In genomic region chr17:47789611-47790520, GRCh38 we compare ENCODE assay signal across 8 cellular contexts. TPM values are rescaled to one million over a fixed set of nuclear protein-coding genes. Genes with fewer than 3 reads are reported as not detected.
DNase-seq lines count a peak whose midpoint lies in the region; ATAC-seq and TF ChIP-seq lines count a peak whose summit lies in the region.

No MANE protein-coding gene starts in this region.

- H3K27ac ChIP-seq in endodermal cell (ENCODE audit: low read depth, low read length) (no peak overlapping the region), mesodermal cell (ENCODE audit: low read depth, low read length, severe bottlenecking) (no peak overlapping the region)

- no peaks in the 10 kb centered on the region for H3K4me1 ChIP-seq in endodermal cell (ENCODE audit: control insufficient read depth, insufficient read depth, low read length)
- H3K4me1 ChIP-seq in mesodermal cell (ENCODE audit: control insufficient read depth, insufficient read depth, low read length, poor library complexity, severe bottlenecking): peaks cover 5% of the 10 kb centered on the region

- CTCF ChIA-PET in GM10248 (lab: Yijun Ruan, JAX): interaction anchor here (0.6 to 1.2 kb wide), 8 partner anchors 9 to 126 kb away, joined by 3 to 9 read pairs (median 4); no protein-coding TSS in a partner anchor

- peak overlapping the region; percentile 45 for H3K4me3 Mint-ChIP-seq in endodermal cell

- no peaks in the 10 kb centered on the region for H3K9me3 ChIP-seq in endodermal cell (ENCODE audit: control insufficient read depth, low read length)
- no peaks in the 10 kb centered on the region for H3K9me3 ChIP-seq in mesodermal cell (ENCODE audit: control insufficient read depth, low read length)

- peaks cover 2% of the 10 kb centered on the region for H3K4me1 Mint-ChIP-seq in endodermal cell

- H3K27me3 Mint-ChIP-seq in endodermal cell (ENCODE audit: insufficient read depth): peaks cover 88% of the 10 kb centered on the region

- 2 to 3% methylated on average over 19 to 69 of the region's 69 CpGs for WGBS in endodermal cell (ENCODE audit: insufficient coverage in 1 of 2, insufficient read length in 1 of 2), 2 experiments
- WGBS in mesodermal cell (ENCODE audit: insufficient coverage in 2 of 2), 2 experiments: 1 to 4% methylated on average over 55 to 59 of the region's 69 CpGs

- no peak overlapping the region for H3K27ac Mint-ChIP-seq in endodermal cell

- TF ChIP-seq CTCF in GM10248 (IDR thresholded peaks at IDR 0.05; ENCODE audit: control extremely low read depth, extremely low read depth, low read depth, missing control alignments) (peak; percentile 77), endodermal cell (conservative IDR thresholded peaks at IDR 0.05) (peak; percentile 69)

- peak; percentile 79 for DNase-seq in GM10248 (ENCODE audit: extremely low spot score)
- peak; percentile 74 to 84 for DNase-seq in NCI-H2081 (lab: John Stamatoyannopoulos, UW)
- DNase-seq in activated CD4-positive, alpha-beta T cell treated with anti-CD3 and anti-CD28 coated beads, Interleukin-2, amount 50 U/mL, for 4 hours: peak; percentile 27 to 31
- DNase-seq in endodermal cell: peak; percentile 92
- DNase-seq in stimulated activated CD8-positive, alpha-beta memory T cell treated with anti-CD3 and anti-CD28 coated beads, Interleukin-4, amount 100 ng/mL, for 24 hours (ENCODE audit: low read depth): peak; percentile 47

- ATAC-seq in GM18517 (IDR thresholded peaks at IDR 0.05; ENCODE audit: unreplicated experiment) (no peak), HG03521 (IDR thresholded peaks at IDR 0.05; ENCODE audit: unreplicated experiment) (no peak)

- H3K9me3 Mint-ChIP-seq in endodermal cell: no peaks in the 10 kb centered on the region

- H3K36me3 Mint-ChIP-seq in endodermal cell (ENCODE audit: low read depth): no peaks in the 10 kb centered on the region

- peak overlapping the region; percentile 70 for H3K4me3 ChIP-seq in endodermal cell (ENCODE audit: low read length)
- H3K4me3 ChIP-seq in mesodermal cell (ENCODE audit: extremely low read depth, insufficient read depth, low read length, poor library complexity, severe bottlenecking): peak overlapping the region; percentile 33

- H3K36me3 ChIP-seq in endodermal cell (ENCODE audit: control insufficient read depth, insufficient read depth, low read length) (no peaks in the 10 kb centered on the region), mesodermal cell (ENCODE audit: control insufficient read depth, insufficient read depth, low read length) (no peaks in the 10 kb centered on the region)

- H3K27me3 ChIP-seq in endodermal cell (ENCODE audit: control insufficient read depth, insufficient read depth, low read length, poor library complexity, severe bottlenecking): peaks cover 98% of the 10 kb centered on the region

- H3K9ac ChIP-seq in endodermal cell (ENCODE audit: extremely low read depth, low read length, poor library complexity, severe bottlenecking): no peak overlapping the region

- POLR2A ChIA-PET in GM10248 (lab: Yijun Ruan, JAX): no interaction called here

RNA-seq across cellular contexts. Expression of gene OSBPL7, which starts 31.7 kb away (rescaled TPM):
- 10 to 100 TPM; 11.4 to 15.5 TPM for total RNA-seq in endodermal cell
- 15.6 TPM for polyA plus RNA-seq in endodermal cell (2013, experiment 1 of 2)
- 11.0 TPM for polyA plus RNA-seq in endodermal cell (2013, experiment 2 of 2)
- 13.1 TPM for polyA plus RNA-seq in mesodermal cell (2013, experiment 1 of 2)
- polyA plus RNA-seq in mesodermal cell (2013, experiment 2 of 2): 11.7 TPM

RNA-seq across cellular contexts. Expression of gene MRPL10, which starts 41.5 kb away (rescaled TPM):
- total RNA-seq in endodermal cell: 10 to 100 TPM; 56.3 to 65.3 TPM
- polyA plus RNA-seq in endodermal cell (2013, experiment 1 of 2): 85.0 TPM
- polyA plus RNA-seq in endodermal cell (2013, experiment 2 of 2): 67.6 TPM
- 77.2 TPM for polyA plus RNA-seq in mesodermal cell (2013, experiment 1 of 2)
- 79.2 TPM for polyA plus RNA-seq in mesodermal cell (2013, experiment 2 of 2)

RNA-seq across cellular contexts. Expression of gene LRRC46, which starts 41.6 kb away (rescaled TPM):
- under 1 TPM; 0.73 to 0.82 TPM for total RNA-seq in endodermal cell
- 1.2 TPM for polyA plus RNA-seq in endodermal cell (2013, experiment 1 of 2)
- 1.5 TPM for polyA plus RNA-seq in endodermal cell (2013, experiment 2 of 2)
- polyA plus RNA-seq in mesodermal cell (2013, experiment 1 of 2): 0.52 TPM
- polyA plus RNA-seq in mesodermal cell (2013, experiment 2 of 2): 0.35 TPM

RNA-seq across cellular contexts. Expression of gene SCRN2, which starts 51.2 kb away (rescaled TPM):
- total RNA-seq in endodermal cell: 10 to 100 TPM; 54.5 to 71.9 TPM
- 50.1 TPM for polyA plus RNA-seq in endodermal cell (2013, experiment 1 of 2)
- 44.5 TPM for polyA plus RNA-seq in endodermal cell (2013, experiment 2 of 2)
- polyA plus RNA-seq in mesodermal cell (2013, experiment 1 of 2): 47.6 TPM
- polyA plus RNA-seq in mesodermal cell (2013, experiment 2 of 2): 39.6 TPM

RNA-seq across cellular contexts. Expression of gene TBX21, which starts 56.8 kb away (rescaled TPM):
- not detected for total RNA-seq in endodermal cell
- not detected for polyA plus RNA-seq in endodermal cell (2013, experiment 1 of 2)
- polyA plus RNA-seq in endodermal cell (2013, experiment 2 of 2): not detected
- polyA plus RNA-seq in mesodermal cell (2013, experiment 1 of 2): not detected
- not detected for polyA plus RNA-seq in mesodermal cell (2013, experiment 2 of 2)

Comparison
In these comparisons a context has a peak if more than half of its experiments do, and no peak if none do; other contexts are left out.
1. DNase-seq: peak in every context shown above with its lines; median percentile 92 in endodermal cell; 79 in GM10248; 79 in NCI-H2081; 47 in stimulated activated CD8-positive, alpha-beta memory T cell treated with anti-CD3 and anti-CD28 coated beads, Interleukin-4, amount 100 ng/mL, for 24 hours; 29 in activated CD4-positive, alpha-beta T cell treated with anti-CD3 and anti-CD28 coated beads, Interleukin-2, amount 50 U/mL, for 4 hours.